In genomic region chr4:31545755-31546154, GRCh38 we compare ENCODE assay signal across 25 cellular contexts.
DNase-seq lines count a peak whose midpoint lies in the region; ATAC-seq, FAIRE-seq and TF ChIP-seq lines count a peak whose summit lies in the region.
"Had no signal": no experiment of that assay in that cellular context is flagged by ENCODE, and none has a peak within 500 bp of the region (broad histone marks: within the 10 kb centered on the region; RNA-seq: fewer than 3 reads in every experiment).

No MANE protein-coding gene starts in this region.

- no peak for FAIRE-seq in pancreas (lab: Jason Lieb, UNC)
- FAIRE-seq: D721Med, GM18507, HTR-8/SVneo, K562 had no signal

- no peak overlapping the region for H3K4me3 ChIP-seq in right cardiac atrium (ENCODE audit: low read length)
- H3K4me3 ChIP-seq in epithelial cell of esophagus (ENCODE audit: low read length) = no peak overlapping the region
- H3K4me3 ChIP-seq in pancreas = no peak overlapping the region
- H3K4me3 ChIP-seq: BLaER1, K562, Peyer's patch, SJSA1 had no signal

- TF ChIP-seq CTCF in epithelial cell of esophagus (IDR thresholded peaks at IDR 0.05; ENCODE audit: insufficient read depth, low read depth, low read length, missing control alignments) (no peak), nephron (IDR thresholded peaks at IDR 0.05; ENCODE audit: unreplicated experiment in 3 of 3) (no peak), pancreas (IDR thresholded peaks at IDR 0.05) (no peak)

- no peaks in the 10 kb centered on the region for H3K27me3 Mint-ChIP-seq in nephron (ENCODE audit: low read depth)
- H3K27me3 Mint-ChIP-seq: CD4-positive, CD25-positive, alpha-beta regulatory T cell had no signal

- no peak for DNase-seq in Right ventricle myocardium inferior (ENCODE audit: missing footprints)
- DNase-seq in right cardiac atrium = no peak
- peak; percentile 12 for DNase-seq in MV-4-11 (lab: John Stamatoyannopoulos, UW)
- DNase-seq in epithelial cell of esophagus (ENCODE audit: low read depth) = peak; percentile 73
- DNase-seq in activated naive CD4-positive, alpha-beta T cell treated with anti-CD3 and anti-CD28 coated beads, Interleukin-2, amount 50 U/mL, for 72 hours (ENCODE audit: low spot score in 2 of 2) = no peak
- DNase-seq in pancreas = no peak
- DNase-seq: CD4-positive, CD25-positive, alpha-beta regulatory T cell; H9; HFFc6; Kasumi-1; NCI-H1694; NCI-H2029 treated with DMSO at 0.1 percent for 48 hours; NCI-H2171; NCI-H226; NCI-H510A; NCI-H69; Peyer's patch had no signal

- ATAC-seq in Right ventricle myocardium inferior (peak; percentile 72), right cardiac atrium (no peak), HG03469 (IDR thresholded peaks at IDR 0.05; ENCODE audit: unreplicated experiment) (no peak), pancreas (no peak)
- no peak for ATAC-seq in activated naive CD4-positive, alpha-beta T cell treated with anti-CD3 and anti-CD28 coated beads, Interleukin-2, amount 50 U/mL, for 72 hours
- ATAC-seq: K562 had no signal

- H3K4me1 ChIP-seq in right cardiac atrium (ENCODE audit: control insufficient read depth, insufficient read depth, low read length) (no peaks in the 10 kb centered on the region), pancreas (no peaks in the 10 kb centered on the region)
- H3K4me1 ChIP-seq: BLaER1, Peyer's patch, SJSA1 had no signal

- H3K27ac ChIP-seq in right cardiac atrium (ENCODE audit: low read length) (no peak overlapping the region), pancreas (no peak overlapping the region)
- H3K27ac ChIP-seq: BLaER1, Peyer's patch, SJSA1 had no signal

- intact Hi-C loops in Right ventricle myocardium inferior (cut with DNase I) (no loop called here), right cardiac atrium (cut with DNase I) (no loop called here), pancreas (cut with DNase I) (no loop called here)

- H3K9me3 Mint-ChIP-seq in nephron = peaks cover 2% of the 10 kb centered on the region
- peaks cover 6 to 7% of the 10 kb centered on the region in 2 donors for H3K9me3 Mint-ChIP-seq in activated naive CD4-positive, alpha-beta T cell treated with anti-CD3 and anti-CD28 coated beads, Interleukin-2, amount 50 U/mL, for 72 hours
- H3K9me3 Mint-ChIP-seq: H9 had no signal

- no peaks in the 10 kb centered on the region for H3K36me3 ChIP-seq in pancreas
- H3K36me3 ChIP-seq: BLaER1, Peyer's patch, SJSA1 had no signal

- 53% methylated on average over 1 of the region's 1 CpG for WGBS in right cardiac atrium
- WGBS in pancreas, 2 donors = 68 to 78% methylated on average over 1 of the region's 1 CpG

- H3K4me1 Mint-ChIP-seq in nephron = peaks cover 10% of the 10 kb centered on the region
- H3K4me1 Mint-ChIP-seq: CD4-positive, CD25-positive, alpha-beta regulatory T cell; H9 had no signal

- H3K9me3 ChIP-seq in right cardiac atrium (ENCODE audit: control insufficient read depth, low read length) (no peaks in the 10 kb centered on the region), pancreas (no peaks in the 10 kb centered on the region)
- H3K9me3 ChIP-seq: BLaER1, Peyer's patch, SJSA1 had no signal

- no peaks in the 10 kb centered on the region for H3K27me3 ChIP-seq in right cardiac atrium (ENCODE audit: control insufficient read depth, insufficient read depth)
- no peaks in the 10 kb centered on the region for H3K27me3 ChIP-seq in pancreas
- H3K27me3 ChIP-seq: BLaER1, Peyer's patch, SJSA1 had no signal

- no peak overlapping the region for H3K4me3 Mint-ChIP-seq in nephron
- H3K4me3 Mint-ChIP-seq: CD4-positive, CD25-positive, alpha-beta regulatory T cell; H9; HFFc6 had no signal

- H3K36me3 Mint-ChIP-seq in nephron (ENCODE audit: low read depth) = no peaks in the 10 kb centered on the region
- H3K36me3 Mint-ChIP-seq in activated naive CD4-positive, alpha-beta T cell treated with anti-CD3 and anti-CD28 coated beads, Interleukin-2, amount 50 U/mL, for 72 hours = no peaks in the 10 kb centered on the region
- H3K36me3 Mint-ChIP-seq: CD4-positive, CD25-positive, alpha-beta regulatory T cell had no signal

- H3K27ac Mint-ChIP-seq in nephron = peak overlapping the region in 2 of 3 experiments; percentile 0 to 65
- H3K27ac Mint-ChIP-seq in activated naive CD4-positive, alpha-beta T cell treated with anti-CD3 and anti-CD28 coated beads, Interleukin-2, amount 50 U/mL, for 72 hours = no peak overlapping the region
- H3K27ac Mint-ChIP-seq: CD4-positive, CD25-positive, alpha-beta regulatory T cell; HFFc6 had no signal

Comparison
In these comparisons a context has a peak if more than half of its experiments do, and no peak if none do; other contexts are left out.
1. DNase-seq: peak in MV-4-11 (single experiment) and epithelial cell of esophagus (single experiment); none in Right ventricle myocardium inferior (single experiment), right cardiac atrium (0 of 3), activated naive CD4-positive, alpha-beta T cell treated with anti-CD3 and anti-CD28 coated beads, Interleukin-2, amount 50 U/mL, for 72 hours (0 of 2) and pancreas (0 of 6).
2. H3K27ac Mint-ChIP-seq: peak in nephron (2 of 3); none in activated naive CD4-positive, alpha-beta T cell treated with anti-CD3 and anti-CD28 coated beads, Interleukin-2, amount 50 U/mL, for 72 hours (0 of 2).